In genomic region chr2:25178976-25179375, GRCh38 we compare ENCODE assay signal across 14 cellular contexts. TPM values are rescaled to one million over a fixed set of nuclear protein-coding genes. Genes with fewer than 3 reads are reported as not detected.
DNase-seq lines count a peak whose midpoint lies in the region; ATAC-seq and TF ChIP-seq lines count a peak whose summit lies in the region.
"Had no signal": no experiment of that assay in that cellular context is flagged by ENCODE, and none has a peak within 500 bp of the region (broad histone marks: within the 10 kb centered on the region; RNA-seq: fewer than 3 reads in every experiment).

No MANE protein-coding gene starts in this region.

- H3K4ac ChIP-seq in neuronal stem cell (ENCODE audit: low read length) = no peak overlapping the region

- H3K36me3 Mint-ChIP-seq in GM23338 (ENCODE audit: low read depth) = no peaks in the 10 kb centered on the region
- H3K36me3 Mint-ChIP-seq: CD4-positive, CD25-positive, alpha-beta regulatory T cell had no signal

- intact Hi-C loops in upper lobe of right lung (cut with DNase I) = no loop called here

- WGBS in neuronal stem cell (ENCODE audit: extremely low coverage in 2 of 2, insufficient read length in 2 of 2, insufficient replicate concordance in 1 of 2), 2 donors = no CpG with 5 or more reads among the region's 10 CpGs

- H4K20me1 ChIP-seq in GM23338 (replicated peaks; ENCODE audit: insufficient read depth) = no peaks in the 10 kb centered on the region

- H3K79me2 ChIP-seq in GM23338 (replicated peaks; ENCODE audit: insufficient read depth) = no peaks in the 10 kb centered on the region

- peaks cover 0 to 4% of the 10 kb centered on the region in 2 donors for H3K9me3 ChIP-seq in neuronal stem cell (replicated peaks in 1 of 2; ENCODE audit: control insufficient read depth in 2 of 2, insufficient read depth in 1 of 2, low read depth in 1 of 2, low read length in 2 of 2)
- no peaks in the 10 kb centered on the region for H3K9me3 ChIP-seq in upper lobe of right lung
- H3K9me3 ChIP-seq: BE2C had no signal

- H3K27ac ChIP-seq in GM23338 (ENCODE audit: low read depth) (no peak overlapping the region), neuronal stem cell (replicated peaks; ENCODE audit: low read length) (peak overlapping the region; percentile 4), upper lobe of right lung (no peak overlapping the region)
- H3K27ac ChIP-seq: GM23248 had no signal

- ATAC-seq in GM23338 (no peak), upper lobe of right lung (no peak)

- H3K9me2 ChIP-seq in GM23338 (ENCODE audit: insufficient read depth) = no peaks in the 10 kb centered on the region

- H2BK120ac ChIP-seq in neuronal stem cell (ENCODE audit: low read depth, low read length) = peak overlapping the region; percentile 48

- H2BK15ac ChIP-seq in neuronal stem cell (ENCODE audit: low read length) = peak overlapping the region; percentile 88

- H2AK5ac ChIP-seq in neuronal stem cell (ENCODE audit: low read depth, low read length) = peak overlapping the region; percentile 90

- no peak overlapping the region for H2BK5ac ChIP-seq in neuronal stem cell (ENCODE audit: low read length)

- DNase-seq in GM23338 (ENCODE audit: low spot score) (no peak), H7 (peak; percentile 39), neuronal stem cell (ENCODE audit: low spot score) (no peak), upper lobe of right lung (peak; percentile 40), RPMI8226 (no peak)
- DNase-seq in stimulated activated CD4-positive, alpha-beta T cell treated with anti-CD3 and anti-CD28 coated beads, Interleukin-4, amount 100 ng/mL, for 24 hours = no peak
- DNase-seq: ACHN; BE2C; C1 segment of cervical spinal cord; Caco-2; CD4-positive, CD25-positive, alpha-beta regulatory T cell; GM23248; HCEC 1CT had no signal

- H3K4me3 ChIP-seq in GM23338 (no peak overlapping the region), H7 (ENCODE audit: insufficient read depth, low read depth, low read length) (no peak overlapping the region), neuronal stem cell (ENCODE audit: low read length in 2 of 2) (peak overlapping the region in 1 of 2 donors; percentile 60), upper lobe of right lung (no peak overlapping the region)
- H3K4me3 ChIP-seq: GM23248 had no signal

- no peak overlapping the region for H4K8ac ChIP-seq in neuronal stem cell (ENCODE audit: low read depth, low read length)

- H3K4me1 ChIP-seq in GM23338 (ENCODE audit: insufficient read depth) (no peaks in the 10 kb centered on the region), neuronal stem cell (ENCODE audit: control insufficient read depth in 2 of 2, insufficient read depth in 1 of 2, low read depth in 1 of 2, low read length in 2 of 2) (peaks cover 19 to 22% of the 10 kb centered on the region in 2 donors), upper lobe of right lung (no peaks in the 10 kb centered on the region)
- H3K4me1 ChIP-seq: BE2C had no signal

- no peaks in the 10 kb centered on the region for H3K4me1 Mint-ChIP-seq in GM23338

- H3F3A ChIP-seq in GM23338 (replicated peaks; ENCODE audit: low read depth) = no peaks in the 10 kb centered on the region

- H3K9ac ChIP-seq in neuronal stem cell (ENCODE audit: low read depth, low read length, poor library complexity) = peak overlapping the region; percentile 17
- H3K9ac ChIP-seq: GM23248 had no signal

- H3K18ac ChIP-seq in neuronal stem cell (ENCODE audit: low read length) = peak overlapping the region; percentile 89

- H3K27ac Mint-ChIP-seq in GM23338 = no peak overlapping the region
- H3K27ac Mint-ChIP-seq: CD4-positive, CD25-positive, alpha-beta regulatory T cell had no signal

- H3K9me3 Mint-ChIP-seq in GM23338 = no peaks in the 10 kb centered on the region; the same call in 2 of the 3 replicates

- H4K91ac ChIP-seq in neuronal stem cell (ENCODE audit: low read depth, low read length, poor library complexity) = no peak overlapping the region

- H3K4me2 ChIP-seq in GM23338 (no peak overlapping the region), neuronal stem cell (ENCODE audit: insufficient read depth, low read length, poor library complexity, severe bottlenecking) (no peak overlapping the region)

- H3K23ac ChIP-seq in neuronal stem cell (ENCODE audit: low read depth, low read length, poor library complexity) = peak overlapping the region; percentile 18

- peak overlapping the region; percentile 43 for H2AFZ ChIP-seq in GM23338
- H2AFZ ChIP-seq in neuronal stem cell (ENCODE audit: low read length) = no peak overlapping the region
- H2AFZ ChIP-seq: GM23248 had no signal

- H3K36me3 ChIP-seq in GM23338 (ENCODE audit: insufficient read depth) (no peaks in the 10 kb centered on the region), H7 (replicated peaks; ENCODE audit: control insufficient read depth, insufficient read depth, low read length) (no peaks in the 10 kb centered on the region), neuronal stem cell (replicated peaks in 1 of 2; ENCODE audit: control insufficient read depth in 2 of 2, insufficient read depth in 2 of 2, low read length in 2 of 2) (no peaks in the 10 kb centered on the region), upper lobe of right lung (no peaks in the 10 kb centered on the region)
- H3K36me3 ChIP-seq: BE2C had no signal

- H3K14ac ChIP-seq in neuronal stem cell (ENCODE audit: low read length) = peak overlapping the region; percentile 91

- peak overlapping the region; percentile 76 for H2BK12ac ChIP-seq in neuronal stem cell (ENCODE audit: low read length)

- H3K27me3 Mint-ChIP-seq in GM23338 (ENCODE audit: insufficient read depth, low read depth, poor library complexity) = peaks cover 2% of the 10 kb centered on the region

- no peak overlapping the region for H3K4me3 Mint-ChIP-seq in GM23338
- H3K4me3 Mint-ChIP-seq: CD4-positive, CD25-positive, alpha-beta regulatory T cell had no signal

- TF ChIP-seq CTCF in GM23338 (conservative IDR thresholded peaks at IDR 0.05; ENCODE audit: low read depth in 2 of 2) (no peak), upper lobe of right lung (IDR thresholded peaks at IDR 0.05) (no peak)

- H3K27me3 ChIP-seq in GM23338 (ENCODE audit: insufficient read depth) (no peaks in the 10 kb centered on the region), H7 (ENCODE audit: control insufficient read depth, insufficient read depth, low read length) (no peaks in the 10 kb centered on the region; the same call in 1 of the 2 replicates), neuronal stem cell (ENCODE audit: control insufficient read depth in 3 of 3, insufficient read depth in 3 of 3, low read depth in 1 of 3, low read length in 3 of 3) (peaks cover 0 to 52% (median 0%) of the 10 kb centered on the region in 3 experiments), upper lobe of right lung (peaks cover 3% of the 10 kb centered on the region)
- H3K27me3 ChIP-seq: BE2C had no signal

- no peaks in the 10 kb centered on the region for H3K79me1 ChIP-seq in neuronal stem cell (ENCODE audit: low read depth, low read length)

TF ChIP-seq in GM23338, 12 proteins besides CTCF, POLR2A, EP300 and RAD21 (continues in another document):
- TF ChIP-seq ZNF114 (CRISPR knock-in tag; IDR thresholded peaks at IDR 0.05) = no peak
- TF ChIP-seq ETS1 (IDR thresholded peaks at IDR 0.05) = no peak

RNA-seq across cellular contexts. Expression of gene POMC, which starts 10.6 kb away (rescaled TPM):
- 7.8 and 12.3 TPM in 2 replicates for total RNA-seq in GM23338 (2014; rRNA removed; shearing (Covaris generic))
- polyA plus RNA-seq in GM23338 (2016; fragmentation: Nextera tagmentation; extraction: Ambion mirVana) = 8.5 and 8.7 TPM in 2 replicates
- 4.4 and 6.4 TPM in 2 replicates for total RNA-seq in H7 (2014; rRNA removed; shearing (Covaris generic))
- 0.81 TPM for polyA plus RNA-seq in neuronal stem cell (2013, experiment 1 of 2)
- polyA plus RNA-seq in neuronal stem cell (2013, experiment 2 of 2) = 0.64 TPM
- 3.3 TPM for total RNA-seq in upper lobe of right lung
- total RNA-seq: HT-29 had no signal

Comparison
In these comparisons a context has a peak if more than half of its experiments do, and no peak if none do; other contexts are left out.
1. DNase-seq: peak in H7 (single experiment) and upper lobe of right lung (single experiment); none in GM23338 (single experiment), neuronal stem cell (single experiment), RPMI8226 (single experiment) and stimulated activated CD4-positive, alpha-beta T cell treated with anti-CD3 and anti-CD28 coated beads, Interleukin-4, amount 100 ng/mL, for 24 hours (single experiment).